Comparison of ENCODE assay signal across 27 cellular contexts in genomic region chrX:13125188-13125587, GRCh38.
DNase-seq lines count a peak whose midpoint lies in the region; ATAC-seq, FAIRE-seq and TF ChIP-seq lines count a peak whose summit lies in the region.
"Had no signal": no experiment of that assay in that cellular context is flagged by ENCODE, and none has a peak within 500 bp of the region (broad histone marks: within the 10 kb centered on the region; RNA-seq: fewer than 3 reads in every experiment).

No MANE protein-coding gene starts in this region.

- no peaks in the 10 kb centered on the region for H3K27me3 Mint-ChIP-seq in activated CD8-positive, alpha-beta T cell treated with anti-CD3 and anti-CD28 coated beads for 36 hours
- H3K27me3 Mint-ChIP-seq in activated CD8-positive, alpha-beta T cell treated with anti-CD3 and anti-CD28 coated beads, Interleukin-2, amount 10 ng/mL, durations not matched to agents 7 days and 5 days (ENCODE audit: low read depth): no peaks in the 10 kb centered on the region
- H3K27me3 Mint-ChIP-seq: activated CD4-positive, alpha-beta T cell treated with anti-CD3 and anti-CD28 coated beads for 36 hours; activated naive CD8-positive, alpha-beta T cell; type B pancreatic cell had no signal

- in situ Hi-C loops in Panc1 (cut with HindIII; ENCODE audit: low pct_unique_long_range_greater_than_20kb, low sequenced_read_pairs): no loop called here

- H3K36me3 Mint-ChIP-seq in activated CD8-positive, alpha-beta T cell treated with anti-CD3 and anti-CD28 coated beads for 36 hours (ENCODE audit: low read depth): peaks cover 8% of the 10 kb centered on the region
- H3K36me3 Mint-ChIP-seq in activated CD8-positive, alpha-beta T cell treated with anti-CD3 and anti-CD28 coated beads, Interleukin-2, amount 10 ng/mL, durations not matched to agents 7 days and 5 days (ENCODE audit: low read depth): peaks cover 8% of the 10 kb centered on the region
- H3K36me3 Mint-ChIP-seq: activated naive CD8-positive, alpha-beta T cell; neural progenitor cell; type B pancreatic cell had no signal

- no peaks in the 10 kb centered on the region for H3K9me3 Mint-ChIP-seq in activated CD8-positive, alpha-beta T cell treated with anti-CD3 and anti-CD28 coated beads for 36 hours
- H3K9me3 Mint-ChIP-seq in activated CD8-positive, alpha-beta T cell treated with anti-CD3 and anti-CD28 coated beads, Interleukin-2, amount 10 ng/mL, durations not matched to agents 7 days and 5 days (ENCODE audit: insufficient read depth): peaks cover 3% of the 10 kb centered on the region
- H3K9me3 Mint-ChIP-seq: T-helper 1 cell treated with Interleukin-12 subunit alpha and Interleukin-12 subunit beta and Interleukin-4 antibody, amounts not matched to agents 30 μg/mL and 1 μg/mL, for 36 hours; type B pancreatic cell had no signal

- H3K4me1 ChIP-seq in Panc1 (ENCODE audit: control insufficient read depth, insufficient read depth, low read length) (no peaks in the 10 kb centered on the region), endothelial cell of umbilical vein (ENCODE audit: control insufficient read depth, extremely low read depth, insufficient read depth, low read length) (peaks cover 47% of the 10 kb centered on the region), spleen (peaks cover 11 to 41% (median 15%) of the 10 kb centered on the region in 6 donors)
- H3K4me1 ChIP-seq: prostate gland had no signal

- H3K27ac ChIP-seq in Panc1 (ENCODE audit: low read length): peak overlapping the region; percentile 79
- H3K27ac ChIP-seq in endothelial cell of umbilical vein (ENCODE audit: insufficient read depth, low read depth, low read length): peak overlapping the region; percentile 39
- H3K27ac ChIP-seq in spleen: peak overlapping the region in 7 of 8 donors; percentile 43 to 81 (median 76)
- H3K27ac ChIP-seq: neural progenitor cell, PC-9, prostate gland, SJSA1 had no signal

- H3K4me3 ChIP-seq in Panc1 (ENCODE audit: low read depth in 2 of 2, low read length in 2 of 2): no peak overlapping the region
- H3K4me3 ChIP-seq in endothelial cell of umbilical vein (replicated peaks in 1 of 3; ENCODE audit: insufficient read depth in 1 of 3, low read depth in 1 of 3, low read length in 3 of 3): no peak overlapping the region
- no peak overlapping the region for H3K4me3 ChIP-seq in spleen
- H3K4me3 ChIP-seq: heart left ventricle, MG63, neural progenitor cell, PC-9, prostate gland, SJSA1 had no signal

- no peaks in the 10 kb centered on the region for H3K79me2 ChIP-seq in endothelial cell of umbilical vein (ENCODE audit: control insufficient read depth, insufficient read depth, low read length)

- dilution Hi-C loops in endothelial cell of umbilical vein (cut with MboI; ENCODE audit: extremely low pct_ligation_motif_present, low sequenced_read_pairs): no loop called here

- POLR2A ChIA-PET in activated CD8-positive, alpha-beta T cell treated with anti-CD3 and anti-CD28 coated beads for 36 hours (lab: Charles Lee): interaction anchor here (1.5 kb wide), 1 partner anchor 147 kb away, joined by 4 read pairs; no protein-coding TSS in a partner anchor
- POLR2A ChIA-PET in activated CD8-positive, alpha-beta T cell treated with anti-CD3 and anti-CD28 coated beads, Interleukin-2, amount 10 ng/mL, durations not matched to agents 7 days and 5 days (lab: Charles Lee): no interaction called here
- POLR2A ChIA-PET in Panc1 (lab: Charles Lee) (no interaction called here), endothelial cell of umbilical vein (lab: Charles Lee) (interaction anchor here (0.6 kb wide), 1 partner anchor 38 kb away, joined by 3 read pairs; no protein-coding TSS in a partner anchor)

- CTCF ChIA-PET in activated CD8-positive, alpha-beta T cell treated with anti-CD3 and anti-CD28 coated beads for 36 hours (lab: Charles Lee): no interaction called here
- CTCF ChIA-PET in activated CD8-positive, alpha-beta T cell treated with anti-CD3 and anti-CD28 coated beads, Interleukin-2, amount 10 ng/mL, durations not matched to agents 7 days and 5 days (lab: Charles Lee): interaction anchor here (1.3 to 2.2 kb wide), 3 partner anchors 33 to 178 kb away, joined by 3 to 6 read pairs (median 5); no protein-coding TSS in a partner anchor
- CTCF ChIA-PET in Panc1 (lab: Charles Lee): no interaction called here
- CTCF ChIA-PET in endothelial cell of umbilical vein (lab: Charles Lee): no interaction called here

- no peak for ATAC-seq in activated CD8-positive, alpha-beta T cell treated with anti-CD3 and anti-CD28 coated beads for 36 hours
- no peak for ATAC-seq in activated CD8-positive, alpha-beta T cell treated with anti-CD3 and anti-CD28 coated beads, Interleukin-2, amount 10 ng/mL, durations not matched to agents 7 days and 5 days
- ATAC-seq in Panc1 (no peak), GM19324 (IDR thresholded peaks at IDR 0.05; ENCODE audit: low FRiP score, unreplicated experiment) (no peak)
- ATAC-seq: activated CD4-positive, alpha-beta T cell treated with anti-CD3 and anti-CD28 coated beads for 36 hours; heart left ventricle had no signal

- no peaks in the 10 kb centered on the region for H3K36me3 ChIP-seq in Panc1 (ENCODE audit: control insufficient read depth, insufficient read depth, low read length)
- H3K36me3 ChIP-seq in endothelial cell of umbilical vein (ENCODE audit: control insufficient read depth in 2 of 2, extremely low read depth in 1 of 2, insufficient read depth in 2 of 2, low read length in 2 of 2): no peaks in the 10 kb centered on the region
- no peaks in the 10 kb centered on the region for H3K36me3 ChIP-seq in spleen
- H3K36me3 ChIP-seq: heart left ventricle, MG63, neural progenitor cell, prostate gland, SJSA1 had no signal

- TF ChIP-seq POLR2A in endothelial cell of umbilical vein (IDR thresholded peaks at IDR 0.05; ENCODE audit: low read depth, low read length): no peak
- TF ChIP-seq POLR2A in spleen (IDR thresholded peaks at IDR 0.05): no peak

- BruUV-seq in Panc1 (replicated peaks; lab: Mats Ljungman, UMichigan) (no TSS peak), endothelial cell of umbilical vein (replicated peaks; lab: Mats Ljungman, UMichigan) (no TSS peak)

- H2AFZ ChIP-seq in endothelial cell of umbilical vein (ENCODE audit: low read depth, low read length): no peak overlapping the region
- H2AFZ ChIP-seq: neural progenitor cell, PC-9 had no signal

- peaks cover 62% of the 10 kb centered on the region for H3K4me1 Mint-ChIP-seq in activated CD8-positive, alpha-beta T cell treated with anti-CD3 and anti-CD28 coated beads for 36 hours (ENCODE audit: low read depth)
- peaks cover 62% of the 10 kb centered on the region for H3K4me1 Mint-ChIP-seq in activated CD8-positive, alpha-beta T cell treated with anti-CD3 and anti-CD28 coated beads, Interleukin-2, amount 10 ng/mL, durations not matched to agents 7 days and 5 days (ENCODE audit: low read depth)

- no peak for TF ChIP-seq CTCF in activated CD8-positive, alpha-beta T cell treated with anti-CD3 and anti-CD28 coated beads for 36 hours (IDR thresholded peaks at IDR 0.05)
- TF ChIP-seq CTCF in Panc1 (IDR thresholded peaks at IDR 0.05): no peak
- TF ChIP-seq CTCF in endothelial cell of umbilical vein (IDR thresholded peaks at IDR 0.05; ENCODE audit: extremely low read depth in 1 of 2, insufficient read depth in 1 of 2, low read depth in 1 of 2, low read length in 2 of 2): no peak
- TF ChIP-seq CTCF in spleen (IDR thresholded peaks at IDR 0.05 in 8 of 11, conservative IDR thresholded peaks at IDR 0.05 in 3 of 11): no peak

- DNase-seq in activated CD8-positive, alpha-beta T cell treated with anti-CD3 and anti-CD28 coated beads for 36 hours: no peak
- no peak for DNase-seq in activated CD8-positive, alpha-beta T cell treated with anti-CD3 and anti-CD28 coated beads, Interleukin-2, amount 10 ng/mL, durations not matched to agents 7 days and 5 days
- DNase-seq in Panc1 (ENCODE audit: low read depth, low spot score): no peak
- no peak for DNase-seq in endothelial cell of umbilical vein (ENCODE audit: low read depth, low spot score)
- DNase-seq in spleen: no peak
- DNase-seq in retina: no peak
- DNase-seq in NCI-H1048 (lab: John Stamatoyannopoulos, UW): no peak
- DNase-seq: 8988T; activated CD4-positive, alpha-beta T cell treated with anti-CD3 and anti-CD28 coated beads for 36 hours; AML-193; GF-D8; GOT3; heart left ventricle; MG63; midbrain; NCI-H1417; NCI-H2081; NCI-H446; PC-9; stimulated activated CD8-positive, alpha-beta memory T cell treated with anti-CD3 and anti-CD28 coated beads, Interleukin-4, amount 100 ng/mL, for 48 hours had no signal

- H3K4me3 Mint-ChIP-seq in activated CD8-positive, alpha-beta T cell treated with anti-CD3 and anti-CD28 coated beads for 36 hours: no peak overlapping the region
- no peak overlapping the region for H3K4me3 Mint-ChIP-seq in activated CD8-positive, alpha-beta T cell treated with anti-CD3 and anti-CD28 coated beads, Interleukin-2, amount 10 ng/mL, durations not matched to agents 7 days and 5 days
- H3K4me3 Mint-ChIP-seq: activated CD4-positive, alpha-beta T cell treated with anti-CD3 and anti-CD28 coated beads for 36 hours; activated naive CD8-positive, alpha-beta T cell; neural progenitor cell; type B pancreatic cell had no signal

- H3K9me3 ChIP-seq in Panc1 (ENCODE audit: control insufficient read depth, insufficient read depth, low read depth, low read length): no peaks in the 10 kb centered on the region
- no peaks in the 10 kb centered on the region for H3K9me3 ChIP-seq in endothelial cell of umbilical vein (replicated peaks; ENCODE audit: control insufficient read depth, insufficient read depth, low read length)
- H3K9me3 ChIP-seq in spleen: no peaks in the 10 kb centered on the region
- H3K9me3 ChIP-seq: heart left ventricle, MG63, prostate gland, SJSA1 had no signal

- intact Hi-C loops in activated CD8-positive, alpha-beta T cell treated with anti-CD3 and anti-CD28 coated beads for 36 hours (cut with micrococcal nuclease): no loop called here
- intact Hi-C loops in Panc1 (cut with micrococcal nuclease; ENCODE audit: unreplicated experiment): loop anchor here (10.0 kb wide), 1 partner anchor 100 kb away; no protein-coding TSS in a partner anchor
- intact Hi-C loops in endothelial cell of umbilical vein (cut with micrococcal nuclease): no loop called here
- intact Hi-C loops in spleen (cut with DNase I; ENCODE audit: low total_unique reads): no loop called here

- H3K9me1 ChIP-seq in endothelial cell of umbilical vein (replicated peaks; ENCODE audit: control insufficient read depth, extremely low read depth, insufficient read depth, low read length): no peaks in the 10 kb centered on the region

- peak overlapping the region; percentile 67 for H3K27ac Mint-ChIP-seq in activated CD8-positive, alpha-beta T cell treated with anti-CD3 and anti-CD28 coated beads for 36 hours
- no peak overlapping the region for H3K27ac Mint-ChIP-seq in activated CD8-positive, alpha-beta T cell treated with anti-CD3 and anti-CD28 coated beads, Interleukin-2, amount 10 ng/mL, durations not matched to agents 7 days and 5 days
- H3K27ac Mint-ChIP-seq: neural progenitor cell, type B pancreatic cell had no signal

- H3K27me3 ChIP-seq in Panc1 (ENCODE audit: control insufficient read depth, insufficient read depth, low read length) (no peaks in the 10 kb centered on the region), endothelial cell of umbilical vein (ENCODE audit: control insufficient read depth in 2 of 2, insufficient read depth in 2 of 2, low read length in 2 of 2) (no peaks in the 10 kb centered on the region), spleen (replicated peaks in 1 of 7) (no peaks in the 10 kb centered on the region)
- H3K27me3 ChIP-seq: MG63, neural progenitor cell, SJSA1 had no signal

- H3K4me2 ChIP-seq in endothelial cell of umbilical vein (ENCODE audit: insufficient read depth, low read length): no peak overlapping the region
- H3K4me2 ChIP-seq: neural progenitor cell, PC-9 had no signal

- no peaks in the 10 kb centered on the region for H4K20me1 ChIP-seq in endothelial cell of umbilical vein (replicated peaks; ENCODE audit: control insufficient read depth, extremely low read depth, insufficient read depth, low read length)

- no peak overlapping the region for H3K9ac ChIP-seq in endothelial cell of umbilical vein (replicated peaks; ENCODE audit: extremely low read depth, insufficient read depth, low read length)
- H3K9ac ChIP-seq: neural progenitor cell had no signal

- FAIRE-seq in endothelial cell of umbilical vein (lab: Jason Lieb, UNC): no peak

- 54 to 77% (median 66%) methylated on average over 2 of the region's 2 CpGs for WGBS in spleen, 5 donors

Comparison
In these comparisons a context has a peak if more than half of its experiments do, and no peak if none do; other contexts are left out.
1. POLR2A ChIA-PET loops: an anchor here in activated CD8-positive, alpha-beta T cell treated with anti-CD3 and anti-CD28 coated beads for 36 hours (1.5 kb wide) and endothelial cell of umbilical vein (0.6 kb wide); none called in activated CD8-positive, alpha-beta T cell treated with anti-CD3 and anti-CD28 coated beads, Interleukin-2, amount 10 ng/mL, durations not matched to agents 7 days and 5 days and Panc1.